In genomic region chr5:96220610-96221390, GRCh38 we compare ENCODE assay signal across 9 cellular contexts.
DNase-seq lines count a peak whose midpoint lies in the region; ATAC-seq and TF ChIP-seq lines count a peak whose summit lies in the region.
"Had no signal": no experiment of that assay in that cellular context is flagged by ENCODE, and none has a peak within 500 bp of the region (broad histone marks: within the 10 kb centered on the region; RNA-seq: fewer than 3 reads in every experiment).

No MANE protein-coding gene starts in this region.

- H3K36me3 ChIP-seq in upper lobe of right lung: no peaks in the 10 kb centered on the region
- H3K36me3 ChIP-seq: spleen had no signal

- no peak for TF ChIP-seq CTCF in fibroblast of the aortic adventitia (IDR thresholded peaks at IDR 0.05; ENCODE audit: insufficient read depth, low read length)
- no peak for TF ChIP-seq CTCF in omental fat pad (IDR thresholded peaks at IDR 0.05)
- TF ChIP-seq CTCF in upper lobe of right lung (IDR thresholded peaks at IDR 0.05): no peak

- intact Hi-C loops in upper lobe of right lung (cut with DNase I): no loop called here

- peak; percentile 73 for ATAC-seq in GM21529 (IDR thresholded peaks at IDR 0.05; ENCODE audit: unreplicated experiment)
- ATAC-seq in GM19395 (IDR thresholded peaks at IDR 0.05; ENCODE audit: unreplicated experiment): no peak
- ATAC-seq in omental fat pad (ENCODE audit: low FRiP score): no peak
- no peak for ATAC-seq in upper lobe of right lung

- H3K4me1 ChIP-seq in upper lobe of right lung: no peaks in the 10 kb centered on the region
- H3K4me1 ChIP-seq: spleen had no signal

- no peak overlapping the region for H3K27ac ChIP-seq in upper lobe of right lung
- H3K27ac ChIP-seq: spleen had no signal

- peak; percentile 33 for DNase-seq in GM03348 (ENCODE audit: low spot score)
- DNase-seq in RKO (ENCODE audit: low spot score): peak; percentile 88
- DNase-seq in fibroblast of the aortic adventitia (ENCODE audit: low read depth): peak; percentile 79
- no peak for DNase-seq in omental fat pad (ENCODE audit: low spot score)
- DNase-seq in COLO829 (ENCODE audit: low spot score): no peak
- DNase-seq in upper lobe of right lung: no peak
- DNase-seq: spleen had no signal

- H3K4me3 ChIP-seq in fibroblast of the aortic adventitia (ENCODE audit: low read depth, low read length) (no peak overlapping the region), upper lobe of right lung (no peak overlapping the region)
- H3K4me3 ChIP-seq: spleen had no signal

- no peaks in the 10 kb centered on the region for H3K27me3 ChIP-seq in upper lobe of right lung
- H3K27me3 ChIP-seq: spleen had no signal

- no peaks in the 10 kb centered on the region for H3K9me3 ChIP-seq in upper lobe of right lung
- H3K9me3 ChIP-seq: spleen had no signal

Comparison
In these comparisons a context has a peak if more than half of its experiments do, and no peak if none do; other contexts are left out.
1. DNase-seq: peak in GM03348 (single experiment), RKO (single experiment) and fibroblast of the aortic adventitia (single experiment); none in omental fat pad (single experiment), COLO829 (single experiment) and upper lobe of right lung (single experiment).